Comparison of ENCODE assay signal across 8 cellular contexts in genomic region chr12:13173012-13173441, GRCh38. TPM values are rescaled to one million over a fixed set of nuclear protein-coding genes. Genes with fewer than 3 reads are reported as not detected.
DNase-seq lines count a peak whose midpoint lies in the region; ATAC-seq and TF ChIP-seq lines count a peak whose summit lies in the region.
"Had no signal": no experiment of that assay in that cellular context is flagged by ENCODE, and none has a peak within 500 bp of the region (broad histone marks: within the 10 kb centered on the region; RNA-seq: fewer than 3 reads in every experiment).

No MANE protein-coding gene starts in this region.

- peak overlapping the region; percentile 78 for H3K4me3 Mint-ChIP-seq in type B pancreatic cell
- no peak overlapping the region for H3K4me3 Mint-ChIP-seq in activated naive CD4-positive, alpha-beta T cell treated with anti-CD3 and anti-CD28 coated beads for 36 hours

- ATAC-seq in lower lobe of right lung (peak; percentile 50 to 60), GM18858 (IDR thresholded peaks at IDR 0.05; ENCODE audit: unreplicated experiment) (no peak)

- no peak for TF ChIP-seq POLR2A in erythroblast (IDR thresholded peaks at IDR 0.05; ENCODE audit: low read length)

- peaks cover under 1% of the 10 kb centered on the region for H3K9me3 ChIP-seq in lower lobe of right lung

- no peaks in the 10 kb centered on the region for H3K36me3 ChIP-seq in lower lobe of right lung

- peaks cover 4% of the 10 kb centered on the region for H3K9me3 Mint-ChIP-seq in type B pancreatic cell
- H3K9me3 Mint-ChIP-seq in activated naive CD4-positive, alpha-beta T cell treated with anti-CD3 and anti-CD28 coated beads for 36 hours = no peaks in the 10 kb centered on the region

- DNase-seq in LHCN-M2 (ENCODE audit: low read depth) (peak; percentile 68), cerebellar cortex (ENCODE audit: low spot score) (peak; percentile 66), lower lobe of right lung (no peak), type B pancreatic cell (ENCODE audit: extremely low spot score, unreplicated experiment) (no peak), erythroblast (lab: John Stamatoyannopoulos, UW) (no peak)
- no peak for DNase-seq in activated naive CD4-positive, alpha-beta T cell treated with anti-CD3 and anti-CD28 coated beads for 36 hours

- peak overlapping the region; percentile 57 for H3K27ac ChIP-seq in lower lobe of right lung
- H3K27ac ChIP-seq: HL-60 had no signal

- no peak for TF ChIP-seq CTCF in lower lobe of right lung (IDR thresholded peaks at IDR 0.05)
- no peak for TF ChIP-seq CTCF in type B pancreatic cell (conservative IDR thresholded peaks at IDR 0.05)

- H3K4me3 ChIP-seq in lower lobe of right lung = no peak overlapping the region

- H3K27me3 ChIP-seq in lower lobe of right lung (ENCODE audit: low read depth) = no peaks in the 10 kb centered on the region

- peaks cover 23% of the 10 kb centered on the region for H3K4me1 ChIP-seq in lower lobe of right lung

- CTCF ChIA-PET in activated naive CD4-positive, alpha-beta T cell treated with anti-CD3 and anti-CD28 coated beads for 36 hours (lab: Charles Lee) = no interaction called here

- intact Hi-C loops in lower lobe of right lung (cut with DNase I) = no loop called here
- intact Hi-C loops in activated naive CD4-positive, alpha-beta T cell treated with anti-CD3 and anti-CD28 coated beads for 36 hours (cut with micrococcal nuclease) = no loop called here

- H3K36me3 Mint-ChIP-seq in type B pancreatic cell = no peaks in the 10 kb centered on the region
- no peaks in the 10 kb centered on the region for H3K36me3 Mint-ChIP-seq in activated naive CD4-positive, alpha-beta T cell treated with anti-CD3 and anti-CD28 coated beads for 36 hours (ENCODE audit: low read depth)

- peak overlapping the region; percentile 99 for H3K27ac Mint-ChIP-seq in type B pancreatic cell
- no peak overlapping the region for H3K27ac Mint-ChIP-seq in activated naive CD4-positive, alpha-beta T cell treated with anti-CD3 and anti-CD28 coated beads for 36 hours

- H3K4me1 Mint-ChIP-seq in type B pancreatic cell (ENCODE audit: unreplicated experiment) = peaks cover 21% of the 10 kb centered on the region
- H3K4me1 Mint-ChIP-seq in activated naive CD4-positive, alpha-beta T cell treated with anti-CD3 and anti-CD28 coated beads for 36 hours (ENCODE audit: low read depth) = peaks cover 10% of the 10 kb centered on the region

- peaks cover 3% of the 10 kb centered on the region for H3K27me3 Mint-ChIP-seq in type B pancreatic cell
- no peaks in the 10 kb centered on the region for H3K27me3 Mint-ChIP-seq in activated naive CD4-positive, alpha-beta T cell treated with anti-CD3 and anti-CD28 coated beads for 36 hours (ENCODE audit: low read depth)

RNA-seq across cellular contexts. Expression of gene EMP1, which starts 23.5 kb away (rescaled TPM):
- 590 and 679 TPM in 2 replicates for total RNA-seq in LHCN-M2 (2014; rRNA removed)
- polyA plus RNA-seq in LHCN-M2 (2012) = 194 TPM
- total RNA-seq in lower lobe of right lung = 195 TPM
- total RNA-seq in type B pancreatic cell (ENCODE audit: low replicate concordance) = 340 and 2,561 TPM in 2 replicates
- total RNA-seq in activated naive CD4-positive, alpha-beta T cell treated with anti-CD3 and anti-CD28 coated beads for 36 hours = 1 to 10 TPM; 3.0 to 4.0 TPM

Comparison
In these comparisons a context has a peak if more than half of its experiments do, and no peak if none do; other contexts are left out.
1. DNase-seq: peak in LHCN-M2 (single experiment) and cerebellar cortex (single experiment); none in lower lobe of right lung (single experiment), type B pancreatic cell (single experiment), activated naive CD4-positive, alpha-beta T cell treated with anti-CD3 and anti-CD28 coated beads for 36 hours (single experiment) and erythroblast (0 of 2).
2. RNA of gene EMP1, which starts 23.5 kb away (total RNA-seq): 590 to 679 TPM in LHCN-M2, 340 to 2,561 TPM in type B pancreatic cell and 195 TPM in lower lobe of right lung (single experiment); 3.0 to 4.0 TPM in activated naive CD4-positive, alpha-beta T cell treated with anti-CD3 and anti-CD28 coated beads for 36 hours; every median in the first group is over 10 times any median in the second.